ENCODE assay signal across 7 cellular contexts in the genomic region with DNA sequence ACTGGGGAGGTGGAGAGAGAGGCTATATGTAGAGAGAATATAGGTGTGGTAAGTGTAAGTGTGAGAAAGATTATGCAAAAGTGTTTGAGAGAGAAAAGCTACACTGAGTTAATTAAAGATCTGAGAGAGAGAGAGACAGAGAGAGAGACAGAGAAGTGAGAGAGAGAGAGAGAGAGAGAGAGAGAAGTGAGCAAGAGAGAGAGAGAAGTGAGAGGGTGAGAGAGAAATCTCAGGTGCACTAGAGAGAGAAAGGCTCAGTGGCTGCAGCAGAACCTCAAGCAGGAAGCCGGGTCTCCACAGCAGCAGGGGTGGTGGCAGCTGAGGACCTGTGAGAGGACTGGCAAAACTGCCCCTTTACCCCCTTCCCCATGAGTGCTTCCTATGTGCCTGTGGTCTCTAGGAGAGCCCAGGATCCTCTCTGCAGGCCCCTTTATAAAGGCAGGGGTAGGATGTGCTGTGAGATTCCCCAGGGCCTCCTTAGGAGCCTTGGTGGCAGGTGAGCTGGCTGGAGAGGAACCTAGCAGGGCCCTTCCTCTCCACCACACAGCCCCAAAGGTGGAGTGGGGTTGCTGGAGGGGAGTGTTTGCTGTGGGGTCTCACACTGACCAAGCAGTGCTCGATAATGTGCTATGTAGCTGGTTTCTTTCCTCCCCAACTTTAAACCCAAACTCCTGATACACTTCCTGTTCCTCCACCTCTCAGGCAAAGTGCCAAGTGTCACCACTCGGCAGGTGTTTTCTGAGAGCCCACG. TPM values are rescaled to one million over a fixed set of nuclear protein-coding genes. Genes with fewer than 3 reads are reported as not detected.
DNase-seq lines count a peak whose midpoint lies in the region; ATAC-seq and TF ChIP-seq lines count a peak whose summit lies in the region.

No MANE protein-coding gene starts in this region.

- TF ChIP-seq CTCF in endodermal cell (conservative IDR thresholded peaks at IDR 0.05) = no peak

- peaks cover 17% of the 10 kb centered on the region for H3K4me1 Mint-ChIP-seq in endodermal cell

- no peaks in the 10 kb centered on the region; the same call in 1 of the 2 replicates for H3K9me2 ChIP-seq in Karpas-422 (replicated peaks; ENCODE audit: insufficient read depth, low read length)

- H3K9me3 Mint-ChIP-seq in endodermal cell = no peaks in the 10 kb centered on the region

- no peak overlapping the region for H3K4me3 Mint-ChIP-seq in endodermal cell

- WGBS in endodermal cell (ENCODE audit: insufficient coverage in 1 of 2, insufficient read length in 1 of 2), 2 experiments = 90 to 100% methylated on average over 2 to 4 of the region's 4 CpGs

- H3K27me3 ChIP-seq in Karpas-422 (ENCODE audit: low read length) (no peaks in the 10 kb centered on the region), endodermal cell (ENCODE audit: control insufficient read depth, insufficient read depth, low read length, poor library complexity, severe bottlenecking) (peaks cover 5% of the 10 kb centered on the region)

- H3K36me3 Mint-ChIP-seq in endodermal cell (ENCODE audit: low read depth) = no peaks in the 10 kb centered on the region

- no peak overlapping the region for H3K27ac Mint-ChIP-seq in endodermal cell

- H3K27ac ChIP-seq in Karpas-422 (ENCODE audit: low read length) = peak overlapping the region; percentile 61
- H3K27ac ChIP-seq in endodermal cell (ENCODE audit: low read depth, low read length) = no peak overlapping the region

- peak; percentile 81 for DNase-seq in Karpas-422
- DNase-seq in activated naive CD4-positive, alpha-beta T cell treated with Interleukin-2 at 50 U/mL for 16 hours = peak; percentile 26
- peak; percentile 7 for DNase-seq in stimulated activated naive CD4-positive, alpha-beta T cell treated with Interleukin-2 at 50 U/mL for 16 hours (lab: John Stamatoyannopoulos, UW)
- DNase-seq in endodermal cell = no peak
- DNase-seq in NCI-H345 (lab: John Stamatoyannopoulos, UW) = no peak
- no peak for DNase-seq in NCI-H2196 treated with DMSO at 0.1 percent for 48 hours (lab: John Stamatoyannopoulos, UW; ENCODE audit: unreplicated experiment)

- peak; percentile 66 for ATAC-seq in GM21381 (IDR thresholded peaks at IDR 0.05; ENCODE audit: unreplicated experiment)

- peak overlapping the region; percentile 64 for H3K4me2 ChIP-seq in Karpas-422 (ENCODE audit: low read depth, low read length, poor library complexity, severe bottlenecking)

- H3K4me1 ChIP-seq in Karpas-422 (ENCODE audit: low read length) = peaks cover 28% of the 10 kb centered on the region
- no peaks in the 10 kb centered on the region for H3K4me1 ChIP-seq in endodermal cell (ENCODE audit: control insufficient read depth, insufficient read depth, low read length)

- no peaks in the 10 kb centered on the region for H3K9me3 ChIP-seq in Karpas-422 (ENCODE audit: low read length)
- no peaks in the 10 kb centered on the region for H3K9me3 ChIP-seq in endodermal cell (ENCODE audit: control insufficient read depth, low read length)

- no peaks in the 10 kb centered on the region for H3K36me3 ChIP-seq in Karpas-422 (ENCODE audit: insufficient read depth, low read length)
- no peaks in the 10 kb centered on the region for H3K36me3 ChIP-seq in endodermal cell (ENCODE audit: control insufficient read depth, insufficient read depth, low read length)

- H3K9ac ChIP-seq in Karpas-422 (ENCODE audit: low read length) (peak overlapping the region; percentile 39), endodermal cell (ENCODE audit: extremely low read depth, low read length, poor library complexity, severe bottlenecking) (no peak overlapping the region)

- H4K20me1 ChIP-seq in Karpas-422 (ENCODE audit: insufficient read depth, low read depth, low read length) = no peaks in the 10 kb centered on the region

- H3K4me3 ChIP-seq in Karpas-422 (ENCODE audit: low read length) (peak overlapping the region; percentile 38), endodermal cell (ENCODE audit: low read length) (no peak overlapping the region)

- H3K27me3 Mint-ChIP-seq in endodermal cell (ENCODE audit: insufficient read depth) = peaks cover 3% of the 10 kb centered on the region

- H2AFZ ChIP-seq in Karpas-422 (ENCODE audit: low read length) = peak overlapping the region; percentile 63

- H3K79me2 ChIP-seq in Karpas-422 (ENCODE audit: low read length) = no peaks in the 10 kb centered on the region

RNA-seq across cellular contexts. Expression of a gene that starts 52.6 kb away (rescaled TPM):
- total RNA-seq in Karpas-422 (2014; rRNA removed; shearing (Covaris generic); ENCODE audit: low replicate concordance) = 0.65 and 3.2 TPM in 2 replicates
- total RNA-seq in endodermal cell = 1 to 10 TPM; 2.5 to 3.7 TPM
- polyA plus RNA-seq in endodermal cell (2013, experiment 1 of 2) = 2.0 TPM
- polyA plus RNA-seq in endodermal cell (2013, experiment 2 of 2) = 1.7 TPM

Comparison
In these comparisons a context has a peak if more than half of its experiments do, and no peak if none do; other contexts are left out.
1. DNase-seq: peak in Karpas-422 (single experiment), activated naive CD4-positive, alpha-beta T cell treated with Interleukin-2 at 50 U/mL for 16 hours (single experiment) and stimulated activated naive CD4-positive, alpha-beta T cell treated with Interleukin-2 at 50 U/mL for 16 hours (single experiment); none in endodermal cell (single experiment), NCI-H345 (single experiment) and NCI-H2196 treated with DMSO at 0.1 percent for 48 hours (single experiment).